20 cellular contexts compared by ENCODE assay signal in the genomic region with DNA sequence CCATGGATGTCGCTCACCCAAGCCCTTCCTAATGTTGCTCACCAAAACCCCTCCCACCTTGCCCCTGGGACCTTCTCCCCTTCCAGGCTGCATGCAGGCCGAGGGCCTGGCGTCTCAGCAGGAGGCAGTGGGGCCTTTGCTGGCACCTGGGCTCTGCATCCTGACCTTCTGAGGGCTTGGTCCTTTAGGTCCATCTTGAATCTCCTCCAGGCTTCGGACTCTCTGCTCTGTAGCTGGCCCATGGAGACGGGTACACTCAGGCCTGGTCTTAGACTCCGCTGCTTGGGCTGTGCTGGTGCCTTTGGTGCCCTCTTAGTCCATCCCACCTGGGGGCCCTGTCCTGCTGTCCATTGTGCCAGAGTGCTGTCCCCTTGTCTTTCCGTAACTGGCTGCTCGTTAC. TPM values are rescaled to one million over a fixed set of nuclear protein-coding genes. Genes with fewer than 3 reads are reported as not detected.
DNase-seq lines count a peak whose midpoint lies in the region; ATAC-seq and TF ChIP-seq lines count a peak whose summit lies in the region.
"Had no signal": no experiment of that assay in that cellular context is flagged by ENCODE, and none has a peak within 500 bp of the region (broad histone marks: within the 10 kb centered on the region; RNA-seq: fewer than 3 reads in every experiment).

No MANE protein-coding gene starts in this region.

- H3K4me2 ChIP-seq in KMS-11 (peak overlapping the region; percentile 85; the same call in 1 of the 2 replicates), neural progenitor cell (no peak overlapping the region)
- H3K4me2 ChIP-seq: SK-N-SH had no signal

- CTCF ChIA-PET in activated CD4-positive, alpha-beta T cell treated with anti-CD3 and anti-CD28 coated beads for 36 hours (lab: Charles Lee): no interaction called here

- no peak overlapping the region for H3K4me3 Mint-ChIP-seq in activated CD4-positive, alpha-beta T cell treated with anti-CD3 and anti-CD28 coated beads for 36 hours
- no peak overlapping the region for H3K4me3 Mint-ChIP-seq in activated T-helper 1 cell treated with anti-CD3 and anti-CD28 coated beads, Interleukin-12 subunit alpha, Interleukin-12 subunit beta, Interleukin-2, Interleukin-4 antibody, amounts not matched to agents 30 ng/mL and 10 ng/mL and 1 ng/mL, durations not matched to agents 14 hours and 24 hours and 36 hours
- peak overlapping the region; percentile 47 for H3K4me3 Mint-ChIP-seq in neural progenitor cell

- H3K27ac ChIP-seq in KMS-11 (no peak overlapping the region), neural progenitor cell (no peak overlapping the region)
- H3K27ac ChIP-seq: adrenal gland, C4-2B, neutrophil, transverse colon had no signal

- no peak overlapping the region for H3K9ac ChIP-seq in KMS-11
- no peak overlapping the region for H3K9ac ChIP-seq in neural progenitor cell
- H3K9ac ChIP-seq: SK-N-SH had no signal

- H3K27me3 ChIP-seq in KMS-11 (ENCODE audit: insufficient read depth, low read depth) (no peaks in the 10 kb centered on the region), neural progenitor cell (no peaks in the 10 kb centered on the region)
- H3K27me3 ChIP-seq: adrenal gland, neutrophil, transverse colon had no signal

- H3K4me3 ChIP-seq in KMS-11 (IDR thresholded peaks at IDR 0.05; ENCODE audit: insufficient read depth, low read depth, low read length): no peak overlapping the region
- H3K4me3 ChIP-seq in neural progenitor cell: no peak overlapping the region
- H3K4me3 ChIP-seq: adrenal gland, transverse colon had no signal

- DNase-seq in activated CD4-positive, alpha-beta T cell treated with anti-CD3 and anti-CD28 coated beads for 36 hours: no peak
- no peak for DNase-seq in activated CD4-positive, alpha-beta T cell treated with anti-CD3 and anti-CD28 coated beads for 1 hour
- DNase-seq in activated T-helper 1 cell treated with anti-CD3 and anti-CD28 coated beads, Interleukin-12 subunit alpha, Interleukin-12 subunit beta, Interleukin-2, Interleukin-4 antibody, amounts not matched to agents 30 ng/mL and 10 ng/mL and 1 ng/mL, durations not matched to agents 14 hours and 24 hours and 36 hours (ENCODE audit: low spot score): no peak
- no peak for DNase-seq in neural progenitor cell (ENCODE audit: low spot score)
- no peak for DNase-seq in NCI-H1048 (lab: John Stamatoyannopoulos, UW)
- DNase-seq: adrenal gland; caudate nucleus; effector CD8-positive, alpha-beta T cell; midbrain; NCI-H1092; SK-N-SH; transverse colon had no signal

- H3K36me3 Mint-ChIP-seq in activated CD4-positive, alpha-beta T cell treated with anti-CD3 and anti-CD28 coated beads for 36 hours (ENCODE audit: low read depth): peaks cover 34% of the 10 kb centered on the region
- peaks cover 9% of the 10 kb centered on the region for H3K36me3 Mint-ChIP-seq in activated T-helper 1 cell treated with anti-CD3 and anti-CD28 coated beads, Interleukin-12 subunit alpha, Interleukin-12 subunit beta, Interleukin-2, Interleukin-4 antibody, amounts not matched to agents 30 ng/mL and 10 ng/mL and 1 ng/mL, durations not matched to agents 14 hours and 24 hours and 36 hours (ENCODE audit: low read depth)
- H3K36me3 Mint-ChIP-seq in neural progenitor cell: peaks cover 13% of the 10 kb centered on the region

- ATAC-seq in activated CD4-positive, alpha-beta T cell treated with anti-CD3 and anti-CD28 coated beads for 36 hours: no peak
- no peak for ATAC-seq in GM19397 (IDR thresholded peaks at IDR 0.05; ENCODE audit: unreplicated experiment)
- no peak for ATAC-seq in GM19351 (IDR thresholded peaks at IDR 0.05; ENCODE audit: unreplicated experiment)
- ATAC-seq: left lobe of liver, Panc1 had no signal

- H4K20me1 ChIP-seq in KMS-11 (ENCODE audit: insufficient read depth): peaks cover 33% of the 10 kb centered on the region
- H4K20me1 ChIP-seq in neural progenitor cell (ENCODE audit: low read depth): peaks cover 100% of the 10 kb centered on the region

- intact Hi-C loops in activated CD4-positive, alpha-beta T cell treated with anti-CD3 and anti-CD28 coated beads for 36 hours (cut with DNase I, micrococcal nuclease): no loop called here
- intact Hi-C loops in activated T-helper 1 cell treated with anti-CD3 and anti-CD28 coated beads, Interleukin-12 subunit alpha, Interleukin-12 subunit beta, Interleukin-2, Interleukin-4 antibody, amounts not matched to agents 30 ng/mL and 10 ng/mL and 1 ng/mL, durations not matched to agents 14 hours and 24 hours and 36 hours (cut with micrococcal nuclease): no loop called here

- H3F3A ChIP-seq in neural progenitor cell (ENCODE audit: low read depth): no peaks in the 10 kb centered on the region

- TF ChIP-seq CTCF in KMS-11 (conservative IDR thresholded peaks at IDR 0.05; ENCODE audit: low read depth, low read length) (no peak), neural progenitor cell (IDR thresholded peaks at IDR 0.05) (no peak)

- H3K27me3 Mint-ChIP-seq in activated CD4-positive, alpha-beta T cell treated with anti-CD3 and anti-CD28 coated beads for 36 hours: no peaks in the 10 kb centered on the region
- H3K27me3 Mint-ChIP-seq in activated T-helper 1 cell treated with anti-CD3 and anti-CD28 coated beads, Interleukin-12 subunit alpha, Interleukin-12 subunit beta, Interleukin-2, Interleukin-4 antibody, amounts not matched to agents 30 ng/mL and 10 ng/mL and 1 ng/mL, durations not matched to agents 14 hours and 24 hours and 36 hours (ENCODE audit: insufficient read depth): no peaks in the 10 kb centered on the region
- no peaks in the 10 kb centered on the region for H3K27me3 Mint-ChIP-seq in neural progenitor cell (ENCODE audit: insufficient read depth, low read depth)

- peaks cover 97% of the 10 kb centered on the region for H3K4me1 ChIP-seq in KMS-11 (ENCODE audit: low read depth, poor library complexity, severe bottlenecking)
- peaks cover 29% of the 10 kb centered on the region for H3K4me1 ChIP-seq in neural progenitor cell

- POLR2A ChIA-PET in activated CD4-positive, alpha-beta T cell treated with anti-CD3 and anti-CD28 coated beads for 36 hours (lab: Charles Lee): no interaction called here

- H3K36me3 ChIP-seq in KMS-11 (ENCODE audit: insufficient read depth): no peaks in the 10 kb centered on the region
- no peaks in the 10 kb centered on the region for H3K36me3 ChIP-seq in neural progenitor cell
- H3K36me3 ChIP-seq: adrenal gland, transverse colon had no signal

- peaks cover 90% of the 10 kb centered on the region for H3K79me2 ChIP-seq in KMS-11 (ENCODE audit: insufficient read depth, low read depth)
- peaks cover 100% of the 10 kb centered on the region for H3K79me2 ChIP-seq in neural progenitor cell (ENCODE audit: low read depth)

- H2AFZ ChIP-seq in KMS-11 (ENCODE audit: low read depth) (no peak overlapping the region), neural progenitor cell (replicated peaks) (no peak overlapping the region)

- H3K4me1 Mint-ChIP-seq in activated CD4-positive, alpha-beta T cell treated with anti-CD3 and anti-CD28 coated beads for 36 hours: peaks cover 91% of the 10 kb centered on the region
- peaks cover 82% of the 10 kb centered on the region for H3K4me1 Mint-ChIP-seq in activated T-helper 1 cell treated with anti-CD3 and anti-CD28 coated beads, Interleukin-12 subunit alpha, Interleukin-12 subunit beta, Interleukin-2, Interleukin-4 antibody, amounts not matched to agents 30 ng/mL and 10 ng/mL and 1 ng/mL, durations not matched to agents 14 hours and 24 hours and 36 hours (ENCODE audit: low read depth)
- peaks cover 85% of the 10 kb centered on the region for H3K4me1 Mint-ChIP-seq in neural progenitor cell

- H3K27ac Mint-ChIP-seq in activated CD4-positive, alpha-beta T cell treated with anti-CD3 and anti-CD28 coated beads for 36 hours: peak overlapping the region; percentile 85
- peak overlapping the region; percentile 33 for H3K27ac Mint-ChIP-seq in activated T-helper 1 cell treated with anti-CD3 and anti-CD28 coated beads, Interleukin-12 subunit alpha, Interleukin-12 subunit beta, Interleukin-2, Interleukin-4 antibody, amounts not matched to agents 30 ng/mL and 10 ng/mL and 1 ng/mL, durations not matched to agents 14 hours and 24 hours and 36 hours
- H3K27ac Mint-ChIP-seq in neural progenitor cell: peak overlapping the region; percentile 34

- H3K9me3 ChIP-seq in neural progenitor cell (ENCODE audit: low read depth): no peaks in the 10 kb centered on the region
- H3K9me3 ChIP-seq: adrenal gland, neutrophil, SK-N-SH, transverse colon had no signal

- no peaks in the 10 kb centered on the region for H3K9me3 Mint-ChIP-seq in activated CD4-positive, alpha-beta T cell treated with anti-CD3 and anti-CD28 coated beads for 36 hours (ENCODE audit: low read depth)
- no peaks in the 10 kb centered on the region for H3K9me3 Mint-ChIP-seq in activated T-helper 1 cell treated with anti-CD3 and anti-CD28 coated beads, Interleukin-12 subunit alpha, Interleukin-12 subunit beta, Interleukin-2, Interleukin-4 antibody, amounts not matched to agents 30 ng/mL and 10 ng/mL and 1 ng/mL, durations not matched to agents 14 hours and 24 hours and 36 hours
- H3K9me3 Mint-ChIP-seq in neural progenitor cell: no peaks in the 10 kb centered on the region
- H3K9me3 Mint-ChIP-seq: IgD-negative memory B cell had no signal

RNA-seq across cellular contexts. Expression of a gene that starts 14.0 kb away (rescaled TPM):
- total RNA-seq in activated CD4-positive, alpha-beta T cell treated with anti-CD3 and anti-CD28 coated beads for 36 hours: 10 to 100 TPM; 29.2 to 33.3 TPM
- total RNA-seq in activated T-helper 1 cell treated with anti-CD3 and anti-CD28 coated beads, Interleukin-12 subunit alpha, Interleukin-12 subunit beta, Interleukin-2, Interleukin-4 antibody, amounts not matched to agents 30 ng/mL and 10 ng/mL and 1 ng/mL, durations not matched to agents 14 hours and 24 hours and 36 hours: 40.6 and 42.3 TPM in 2 replicates
- total RNA-seq in neural progenitor cell (ENCODE audit: low replicate concordance): 20.9 and 22.4 TPM in 2 replicates

Comparison
In these comparisons a context has a peak if more than half of its experiments do, and no peak if none do; other contexts are left out.
1. H3K27ac Mint-ChIP-seq: peak in every context shown above with its lines; median percentile 85 in activated CD4-positive, alpha-beta T cell treated with anti-CD3 and anti-CD28 coated beads for 36 hours; 34 in neural progenitor cell; 33 in activated T-helper 1 cell treated with anti-CD3 and anti-CD28 coated beads, Interleukin-12 subunit alpha, Interleukin-12 subunit beta, Interleukin-2, Interleukin-4 antibody, amounts not matched to agents 30 ng/mL and 10 ng/mL and 1 ng/mL, durations not matched to agents 14 hours and 24 hours and 36 hours.